In genomic region chr15:60946827-60947226, GRCh38 we compare ENCODE assay signal across 1 cellular context.
DNase-seq lines count a peak whose midpoint lies in the region; TF ChIP-seq lines count a peak whose summit lies in the region.
"Not testable (repeated sequence)": the region's sequence is repeated elsewhere in the genome, so short reads cannot be mapped to it uniquely, and the experiment has no call there.

No MANE protein-coding gene starts in this region.

- not testable (repeated sequence) for TF ChIP-seq CTCF in osteocyte (IDR thresholded peaks at IDR 0.05)

- not testable (repeated sequence) for H3K4me3 Mint-ChIP-seq in osteocyte (ENCODE audit: unreplicated experiment)

- not testable (repeated sequence) for H3K36me3 Mint-ChIP-seq in osteocyte (ENCODE audit: unreplicated experiment)

- not testable (repeated sequence) for H3K27me3 Mint-ChIP-seq in osteocyte (ENCODE audit: unreplicated experiment)

- peak; percentile 82 for DNase-seq in osteocyte (ENCODE audit: extremely low spot score, unreplicated experiment)

- not testable (repeated sequence) for H3K4me1 Mint-ChIP-seq in osteocyte (ENCODE audit: unreplicated experiment)

- not testable (repeated sequence) for H3K9me3 Mint-ChIP-seq in osteocyte (ENCODE audit: unreplicated experiment)

- H3K27ac Mint-ChIP-seq in osteocyte (ENCODE audit: unreplicated experiment) = not testable (repeated sequence)
